8 cellular contexts compared by ENCODE assay signal in the genomic region with DNA sequence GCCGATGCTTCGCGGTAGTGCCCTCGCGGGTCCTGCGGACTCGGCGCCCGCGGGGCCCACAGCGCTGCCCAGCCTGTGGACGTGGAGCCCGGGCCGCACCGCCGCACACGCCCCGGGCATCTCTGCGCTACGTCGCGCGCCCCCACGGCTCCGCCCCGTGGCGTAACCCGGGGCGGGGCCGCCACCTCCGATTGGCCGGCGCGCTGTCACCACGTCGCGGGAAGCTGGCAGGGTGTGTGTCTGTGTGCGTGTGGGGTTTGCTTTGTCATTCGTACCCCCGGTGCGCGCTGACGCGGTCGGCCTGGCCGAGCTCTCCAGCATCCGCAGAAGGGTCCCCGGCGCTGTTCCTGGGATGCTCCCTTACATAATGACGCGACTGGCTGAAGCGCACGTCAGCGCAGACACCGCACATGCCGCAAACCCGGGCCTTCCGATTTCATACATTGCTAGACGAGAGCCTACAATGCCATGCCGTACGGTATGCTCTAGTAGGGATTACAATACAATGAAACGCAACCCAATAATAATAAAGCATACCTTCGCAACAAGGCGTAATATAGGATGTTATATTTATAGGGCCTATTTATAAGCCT. TPM values are rescaled to one million over a fixed set of nuclear protein-coding genes. Genes with fewer than 3 reads are reported as not detected.
A peak's percentile ranks its signal among the peaks of the same experiment; 100 is the strongest.
DNase-seq lines count a peak whose midpoint lies in the region; ATAC-seq, FAIRE-seq and TF ChIP-seq lines count a peak whose summit lies in the region.

No MANE protein-coding gene starts in this region.

- ATAC-seq in HG03432 (IDR thresholded peaks at IDR 0.05; ENCODE audit: unreplicated experiment) (peak; percentile 81), left lobe of liver (peak; percentile 77)
- ATAC-seq in activated CD4-positive, alpha-beta T cell treated with anti-CD3 and anti-CD28 coated beads for 36 hours = peak; percentile 85

- H3K4me1 Mint-ChIP-seq in activated CD4-positive, alpha-beta T cell treated with anti-CD3 and anti-CD28 coated beads for 36 hours = peaks cover 40% of the 10 kb centered on the region

- intact Hi-C loops in activated CD4-positive, alpha-beta T cell treated with anti-CD3 and anti-CD28 coated beads for 36 hours (cut with DNase I, micrococcal nuclease) = loop anchor here in 1 of 2 experiments (1.0 to 5.0 kb wide), 15 partner anchors 43 to 787 kb away; a partner anchor contains a TSS

- H3K4me3 ChIP-seq in BE2C (ENCODE audit: low read depth, low read length) = peak overlapping the region; percentile 66

- peaks cover 3% of the 10 kb centered on the region for H3K36me3 Mint-ChIP-seq in activated CD4-positive, alpha-beta T cell treated with anti-CD3 and anti-CD28 coated beads for 36 hours (ENCODE audit: low read depth)

- peak overlapping the region; percentile 93 for H3K4me3 Mint-ChIP-seq in activated CD4-positive, alpha-beta T cell treated with anti-CD3 and anti-CD28 coated beads for 36 hours

- DNase-seq in BE2C (peak; percentile 86), GM19239 (ENCODE audit: insufficient read length, low spot score) (peak; percentile 82), NCI-H460 (ENCODE audit: extremely low read depth, low read depth) (peak; percentile 70), left lobe of liver (ENCODE audit: low spot score) (peak; percentile 91)
- DNase-seq in activated CD4-positive, alpha-beta T cell treated with anti-CD3 and anti-CD28 coated beads for 36 hours = peak; percentile 93
- DNase-seq in stimulated activated CD4-positive, alpha-beta T cell treated with anti-CD3 and anti-CD28 coated beads, Interleukin-2, amount 100 ng/mL, for 4 hours (ENCODE audit: low read depth) = peak; percentile 79

- POLR2A ChIA-PET in activated CD4-positive, alpha-beta T cell treated with anti-CD3 and anti-CD28 coated beads for 36 hours (lab: Charles Lee) = interaction anchor here (0.6 to 1.5 kb wide), 6 partner anchors 11 to 336 kb away, joined by 3 to 5 read pairs (median 3); a partner anchor contains a TSS

- H3K27ac Mint-ChIP-seq in activated CD4-positive, alpha-beta T cell treated with anti-CD3 and anti-CD28 coated beads for 36 hours = peak overlapping the region; percentile 99

- H3K9me3 ChIP-seq in BE2C = no peaks in the 10 kb centered on the region

- TF ChIP-seq CTCF in BE2C (IDR thresholded peaks at IDR 0.05; ENCODE audit: low read depth, low read length) = no peak

- H3K27ac ChIP-seq in cingulate gyrus (ENCODE audit: low read depth, low read length) = peak overlapping the region; percentile 99

- H3K9me3 Mint-ChIP-seq in activated CD4-positive, alpha-beta T cell treated with anti-CD3 and anti-CD28 coated beads for 36 hours (ENCODE audit: low read depth) = no peaks in the 10 kb centered on the region

- no peaks in the 10 kb centered on the region for H3K27me3 Mint-ChIP-seq in activated CD4-positive, alpha-beta T cell treated with anti-CD3 and anti-CD28 coated beads for 36 hours

- no peaks in the 10 kb centered on the region; the same call in 1 of the 2 replicates for H3K4me1 ChIP-seq in BE2C

- no peaks in the 10 kb centered on the region for H3K36me3 ChIP-seq in BE2C

- CTCF ChIA-PET in activated CD4-positive, alpha-beta T cell treated with anti-CD3 and anti-CD28 coated beads for 36 hours (lab: Charles Lee) = interaction anchor here (0.6 to 0.9 kb wide), 2 partner anchors 52 to 134 kb away, joined by 3 read pairs; no protein-coding TSS in a partner anchor

- no peaks in the 10 kb centered on the region for H3K27me3 ChIP-seq in BE2C

- peak; percentile 86 for FAIRE-seq in GM19239 (lab: Jason Lieb, UNC)

RNA-seq across cellular contexts. Expression of a gene that starts 0.5 kb away (rescaled TPM):
- polyA plus RNA-seq in BE2C (2012; ENCODE audit: insufficient read depth, insufficient read length, low read depth) = 21.7 TPM
- 6.8 and 8.5 TPM in 2 replicates for total RNA-seq in NCI-H460 (2014; rRNA removed; shearing (Covaris generic))
- 3.3 and 4.5 TPM in 2 replicates for polyA plus RNA-seq in NCI-H460 (2014; cell fraction: nucleus; rRNA removed)
- 10 to 100 TPM; 15.7 to 18.5 TPM for total RNA-seq in activated CD4-positive, alpha-beta T cell treated with anti-CD3 and anti-CD28 coated beads for 36 hours
- total RNA-seq in left lobe of liver = 34.0 TPM

RNA-seq across cellular contexts. Expression of a gene that starts 9.5 kb away (rescaled TPM):
- 0.29 TPM for polyA plus RNA-seq in BE2C (2012; ENCODE audit: insufficient read depth, insufficient read length, low read depth)
- total RNA-seq in NCI-H460 (2014; rRNA removed; shearing (Covaris generic)) = not detected in 2 replicates
- not detected in 2 replicates for polyA plus RNA-seq in NCI-H460 (2014; cell fraction: nucleus; rRNA removed)
- 1 to 10 TPM in 1 of 2 experiments, under 1 TPM in 1; 0.91 to 1.0 TPM for total RNA-seq in activated CD4-positive, alpha-beta T cell treated with anti-CD3 and anti-CD28 coated beads for 36 hours
- total RNA-seq in left lobe of liver = 0.65 TPM

Comparison
In these comparisons a context has a peak if more than half of its experiments do, and no peak if none do; other contexts are left out.
1. Peak in every context shown above with its lines: DNase-seq, ATAC-seq, H3K4me3 ChIP-seq and H3K27ac ChIP-seq.